Comparison of ENCODE assay signal across 1 cellular context in the genomic region with DNA sequence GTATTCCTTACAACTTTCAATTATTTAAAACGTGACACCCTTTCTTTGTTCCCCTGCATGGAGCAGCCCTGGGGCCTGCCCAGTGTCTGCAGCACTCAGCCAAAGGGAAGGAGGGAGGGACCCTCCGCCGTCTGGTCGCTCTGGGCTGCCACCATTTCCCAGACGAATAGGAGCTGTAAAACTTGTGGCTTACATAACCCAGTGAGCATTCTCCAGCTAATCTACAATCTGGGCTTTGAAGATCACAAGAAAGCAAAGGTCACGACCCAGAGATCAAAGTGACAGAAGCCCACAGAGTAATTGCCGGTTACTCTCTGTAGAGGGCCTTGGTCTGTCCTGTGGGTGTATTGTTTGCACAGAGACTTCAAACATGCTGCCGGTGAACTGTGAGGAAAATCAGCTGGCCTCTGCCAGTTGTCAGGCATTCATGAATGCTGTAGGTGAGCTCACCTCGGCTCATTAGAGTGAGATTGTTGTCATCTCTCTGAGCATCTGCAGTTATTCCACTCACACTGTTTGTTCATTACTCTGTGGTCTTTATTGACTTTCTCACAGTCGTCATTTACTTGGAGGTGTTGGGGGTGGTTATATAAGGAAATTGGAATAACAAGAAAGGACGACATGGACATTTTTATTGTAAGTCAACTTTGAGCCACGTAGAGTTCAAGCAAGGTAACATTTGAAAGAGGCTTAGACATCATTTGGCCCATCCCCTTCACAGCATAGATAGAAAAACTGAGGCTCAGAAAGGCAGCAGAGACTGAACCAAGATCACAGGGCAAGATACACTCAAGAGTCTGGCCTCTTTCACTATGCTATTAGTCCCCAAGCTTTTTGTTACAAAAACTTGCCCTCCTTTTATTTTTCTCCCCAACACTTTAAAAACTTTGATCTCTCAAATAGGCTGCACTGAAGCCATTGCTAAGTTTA.
A peak's percentile ranks its signal among the peaks of the same experiment; 100 is the strongest.
TF ChIP-seq lines count a peak whose summit lies in the region.

No MANE protein-coding gene starts in this region.

TF ChIP-seq in HepG2, 621 proteins besides CTCF, POLR2A, EP300 and RAD21 (continued from another document and continues in another):
- TF ChIP-seq, protein P1, sequence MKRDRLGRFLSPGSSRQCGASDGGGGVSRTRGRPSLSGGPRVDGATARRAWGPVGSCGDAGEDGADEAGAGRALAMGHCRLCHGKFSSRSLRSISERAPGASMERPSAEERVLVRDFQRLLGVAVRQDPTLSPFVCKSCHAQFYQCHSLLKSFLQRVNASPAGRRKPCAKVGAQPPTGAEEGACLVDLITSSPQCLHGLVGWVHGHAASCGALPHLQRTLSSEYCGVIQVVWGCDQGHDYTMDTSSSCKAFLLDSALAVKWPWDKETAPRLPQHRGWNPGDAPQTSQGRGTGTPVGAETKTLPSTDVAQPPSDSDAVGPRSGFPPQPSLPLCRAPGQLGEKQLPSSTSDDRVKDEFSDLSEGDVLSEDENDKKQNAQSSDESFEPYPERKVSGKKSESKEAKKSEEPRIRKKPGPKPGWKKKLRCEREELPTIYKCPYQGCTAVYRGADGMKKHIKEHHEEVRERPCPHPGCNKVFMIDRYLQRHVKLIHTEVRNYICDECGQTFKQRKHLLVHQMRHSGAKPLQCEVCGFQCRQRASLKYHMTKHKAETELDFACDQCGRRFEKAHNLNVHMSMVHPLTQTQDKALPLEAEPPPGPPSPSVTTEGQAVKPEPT (CRISPR knock-in tag; IDR thresholded peaks at IDR 0.05; ENCODE audit: low read depth): no peak
- TF ChIP-seq PRPF4 (IDR thresholded peaks at IDR 0.05; ENCODE audit: low read depth, low read length, poor library complexity, severe bottlenecking): no peak
- no peak for TF ChIP-seq HNRNPK (IDR thresholded peaks at IDR 0.05; ENCODE audit: low read depth, low read length, poor library complexity, severe bottlenecking)
- TF ChIP-seq ZNF557 (CRISPR knock-in tag; IDR thresholded peaks at IDR 0.05): peak; percentile 81; the same call in 1 of the 2 replicates
- TF ChIP-seq SP2 (CRISPR knock-in tag; IDR thresholded peaks at IDR 0.05): no peak
- TF ChIP-seq, protein P2, sequence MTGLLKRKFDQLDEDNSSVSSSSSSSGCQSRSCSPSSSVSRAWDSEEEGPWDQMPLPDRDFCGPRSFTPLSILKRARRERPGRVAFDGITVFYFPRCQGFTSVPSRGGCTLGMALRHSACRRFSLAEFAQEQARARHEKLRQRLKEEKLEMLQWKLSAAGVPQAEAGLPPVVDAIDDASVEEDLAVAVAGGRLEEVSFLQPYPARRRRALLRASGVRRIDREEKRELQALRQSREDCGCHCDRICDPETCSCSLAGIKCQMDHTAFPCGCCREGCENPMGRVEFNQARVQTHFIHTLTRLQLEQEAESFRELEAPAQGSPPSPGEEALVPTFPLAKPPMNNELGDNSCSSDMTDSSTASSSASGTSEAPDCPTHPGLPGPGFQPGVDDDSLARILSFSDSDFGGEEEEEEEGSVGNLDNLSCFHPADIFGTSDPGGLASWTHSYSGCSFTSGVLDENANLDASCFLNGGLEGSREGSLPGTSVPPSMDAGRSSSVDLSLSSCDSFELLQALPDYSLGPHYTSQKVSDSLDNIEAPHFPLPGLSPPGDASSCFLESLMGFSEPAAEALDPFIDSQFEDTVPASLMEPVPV (CRISPR knock-in tag; IDR thresholded peaks at IDR 0.05): peak; percentile 88
- TF ChIP-seq RFXANK (CRISPR knock-in tag; IDR thresholded peaks at IDR 0.05): no peak; the same call in 1 of the 2 replicates
- TF ChIP-seq ZNF343 (CRISPR knock-in tag; IDR thresholded peaks at IDR 0.05): no peak
- TF ChIP-seq, protein P3, sequence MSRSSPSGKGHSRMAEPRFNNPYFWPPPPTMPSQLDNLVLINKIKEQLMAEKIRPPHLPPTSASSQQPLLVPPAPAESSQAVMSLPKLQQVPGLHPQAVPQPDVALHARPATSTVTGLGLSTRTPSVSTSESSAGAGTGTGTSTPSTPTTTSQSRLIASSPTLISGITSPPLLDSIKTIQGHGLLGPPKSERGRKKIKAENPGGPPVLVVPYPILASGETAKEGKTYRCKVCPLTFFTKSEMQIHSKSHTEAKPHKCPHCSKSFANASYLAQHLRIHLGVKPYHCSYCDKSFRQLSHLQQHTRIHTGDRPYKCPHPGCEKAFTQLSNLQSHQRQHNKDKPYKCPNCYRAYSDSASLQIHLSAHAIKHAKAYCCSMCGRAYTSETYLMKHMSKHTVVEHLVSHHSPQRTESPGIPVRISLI (CRISPR knock-in tag; IDR thresholded peaks at IDR 0.05; ENCODE audit: borderline replicate concordance): peak; percentile 67; the same call in 1 of the 2 replicates
- TF ChIP-seq ZNF567 (CRISPR knock-in tag; IDR thresholded peaks at IDR 0.05; ENCODE audit: borderline replicate concordance): no peak
- TF ChIP-seq, protein P4, sequence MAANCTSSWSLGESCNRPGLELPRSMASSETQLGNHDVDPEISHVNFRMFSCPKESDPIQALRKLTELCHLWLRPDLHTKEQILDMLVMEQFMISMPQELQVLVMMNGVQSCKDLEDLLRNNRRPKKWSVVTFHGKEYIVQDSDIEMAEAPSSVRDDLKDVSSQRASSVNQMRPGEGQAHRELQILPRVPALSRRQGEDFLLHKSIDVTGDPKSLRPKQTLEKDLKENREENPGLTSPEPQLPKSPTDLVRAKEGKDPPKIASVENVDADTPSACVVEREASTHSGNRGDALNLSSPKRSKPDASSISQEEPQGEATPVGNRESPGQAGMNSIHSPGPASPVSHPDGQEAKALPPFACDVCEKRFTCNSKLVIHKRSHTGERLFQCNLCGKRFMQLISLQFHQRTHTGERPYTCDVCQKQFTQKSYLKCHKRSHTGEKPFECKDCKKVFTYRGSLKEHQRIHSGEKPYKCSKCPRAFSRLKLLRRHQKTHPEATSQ (CRISPR knock-in tag; IDR thresholded peaks at IDR 0.05; ENCODE audit: borderline replicate concordance): peak; percentile 96; the same call in 1 of the 2 replicates
- TF ChIP-seq TRIM24 (CRISPR knock-in tag; IDR thresholded peaks at IDR 0.05): no peak
- TF ChIP-seq KMT2B (CRISPR knock-in tag; IDR thresholded peaks at IDR 0.05): 0 out of 2 replicates have a peak, but pooled peaks have one; percentile 37
- TF ChIP-seq, protein P5, sequence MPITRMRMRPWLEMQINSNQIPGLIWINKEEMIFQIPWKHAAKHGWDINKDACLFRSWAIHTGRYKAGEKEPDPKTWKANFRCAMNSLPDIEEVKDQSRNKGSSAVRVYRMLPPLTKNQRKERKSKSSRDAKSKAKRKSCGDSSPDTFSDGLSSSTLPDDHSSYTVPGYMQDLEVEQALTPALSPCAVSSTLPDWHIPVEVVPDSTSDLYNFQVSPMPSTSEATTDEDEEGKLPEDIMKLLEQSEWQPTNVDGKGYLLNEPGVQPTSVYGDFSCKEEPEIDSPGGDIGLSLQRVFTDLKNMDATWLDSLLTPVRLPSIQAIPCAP (CRISPR knock-in tag; IDR thresholded peaks at IDR 0.05; ENCODE audit: low read depth): 0 out of 2 replicates have a peak, but pooled peaks have one; percentile 78
- TF ChIP-seq ZNF605 (CRISPR knock-in tag; IDR thresholded peaks at IDR 0.05): peak; percentile 84
- peak; percentile 99 for TF ChIP-seq PHF21A (CRISPR knock-in tag; IDR thresholded peaks at IDR 0.05)
- no peak; the same call in 1 of the 2 replicates for TF ChIP-seq NFYB (CRISPR knock-in tag; IDR thresholded peaks at IDR 0.05)
- TF ChIP-seq, protein P6, sequence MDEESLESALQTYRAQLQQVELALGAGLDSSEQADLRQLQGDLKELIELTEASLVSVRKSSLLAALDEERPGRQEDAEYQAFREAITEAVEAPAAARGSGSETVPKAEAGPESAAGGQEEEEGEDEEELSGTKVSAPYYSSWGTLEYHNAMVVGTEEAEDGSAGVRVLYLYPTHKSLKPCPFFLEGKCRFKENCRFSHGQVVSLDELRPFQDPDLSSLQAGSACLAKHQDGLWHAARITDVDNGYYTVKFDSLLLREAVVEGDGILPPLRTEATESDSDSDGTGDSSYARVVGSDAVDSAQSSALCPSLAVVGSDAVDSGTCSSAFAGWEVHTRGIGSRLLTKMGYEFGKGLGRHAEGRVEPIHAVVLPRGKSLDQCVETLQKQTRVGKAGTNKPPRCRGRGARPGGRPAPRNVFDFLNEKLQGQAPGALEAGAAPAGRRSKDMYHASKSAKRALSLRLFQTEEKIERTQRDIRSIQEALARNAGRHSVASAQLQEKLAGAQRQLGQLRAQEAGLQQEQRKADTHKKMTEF (CRISPR knock-in tag; IDR thresholded peaks at IDR 0.05): peak; percentile 99
- TF ChIP-seq, protein P7, sequence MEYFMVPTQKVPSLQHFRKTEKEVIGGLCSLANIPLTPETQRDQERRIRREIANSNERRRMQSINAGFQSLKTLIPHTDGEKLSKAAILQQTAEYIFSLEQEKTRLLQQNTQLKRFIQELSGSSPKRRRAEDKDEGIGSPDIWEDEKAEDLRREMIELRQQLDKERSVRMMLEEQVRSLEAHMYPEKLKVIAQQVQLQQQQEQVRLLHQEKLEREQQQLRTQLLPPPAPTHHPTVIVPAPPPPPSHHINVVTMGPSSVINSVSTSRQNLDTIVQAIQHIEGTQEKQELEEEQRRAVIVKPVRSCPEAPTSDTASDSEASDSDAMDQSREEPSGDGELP (IDR thresholded peaks at IDR 0.05; ENCODE audit: borderline replicate concordance, low read depth): peak; percentile 100
- TF ChIP-seq SP1 (IDR thresholded peaks at IDR 0.05): no peak
- TF ChIP-seq SP1 (CRISPR knock-in tag; IDR thresholded peaks at IDR 0.05): 0 out of 2 replicates have a peak, but pooled peaks have one; percentile 20
- no peak for TF ChIP-seq PAX8 (CRISPR knock-in tag; IDR thresholded peaks at IDR 0.05; ENCODE audit: borderline replicate concordance)
- TF ChIP-seq U2AF1 (optimal IDR thresholded peaks at IDR 0.05; ENCODE audit: low read depth, low read length): no peak
- TF ChIP-seq ZNF382 (CRISPR knock-in tag; IDR thresholded peaks at IDR 0.05; ENCODE audit: borderline replicate concordance): no peak
- TF ChIP-seq, protein P8, sequence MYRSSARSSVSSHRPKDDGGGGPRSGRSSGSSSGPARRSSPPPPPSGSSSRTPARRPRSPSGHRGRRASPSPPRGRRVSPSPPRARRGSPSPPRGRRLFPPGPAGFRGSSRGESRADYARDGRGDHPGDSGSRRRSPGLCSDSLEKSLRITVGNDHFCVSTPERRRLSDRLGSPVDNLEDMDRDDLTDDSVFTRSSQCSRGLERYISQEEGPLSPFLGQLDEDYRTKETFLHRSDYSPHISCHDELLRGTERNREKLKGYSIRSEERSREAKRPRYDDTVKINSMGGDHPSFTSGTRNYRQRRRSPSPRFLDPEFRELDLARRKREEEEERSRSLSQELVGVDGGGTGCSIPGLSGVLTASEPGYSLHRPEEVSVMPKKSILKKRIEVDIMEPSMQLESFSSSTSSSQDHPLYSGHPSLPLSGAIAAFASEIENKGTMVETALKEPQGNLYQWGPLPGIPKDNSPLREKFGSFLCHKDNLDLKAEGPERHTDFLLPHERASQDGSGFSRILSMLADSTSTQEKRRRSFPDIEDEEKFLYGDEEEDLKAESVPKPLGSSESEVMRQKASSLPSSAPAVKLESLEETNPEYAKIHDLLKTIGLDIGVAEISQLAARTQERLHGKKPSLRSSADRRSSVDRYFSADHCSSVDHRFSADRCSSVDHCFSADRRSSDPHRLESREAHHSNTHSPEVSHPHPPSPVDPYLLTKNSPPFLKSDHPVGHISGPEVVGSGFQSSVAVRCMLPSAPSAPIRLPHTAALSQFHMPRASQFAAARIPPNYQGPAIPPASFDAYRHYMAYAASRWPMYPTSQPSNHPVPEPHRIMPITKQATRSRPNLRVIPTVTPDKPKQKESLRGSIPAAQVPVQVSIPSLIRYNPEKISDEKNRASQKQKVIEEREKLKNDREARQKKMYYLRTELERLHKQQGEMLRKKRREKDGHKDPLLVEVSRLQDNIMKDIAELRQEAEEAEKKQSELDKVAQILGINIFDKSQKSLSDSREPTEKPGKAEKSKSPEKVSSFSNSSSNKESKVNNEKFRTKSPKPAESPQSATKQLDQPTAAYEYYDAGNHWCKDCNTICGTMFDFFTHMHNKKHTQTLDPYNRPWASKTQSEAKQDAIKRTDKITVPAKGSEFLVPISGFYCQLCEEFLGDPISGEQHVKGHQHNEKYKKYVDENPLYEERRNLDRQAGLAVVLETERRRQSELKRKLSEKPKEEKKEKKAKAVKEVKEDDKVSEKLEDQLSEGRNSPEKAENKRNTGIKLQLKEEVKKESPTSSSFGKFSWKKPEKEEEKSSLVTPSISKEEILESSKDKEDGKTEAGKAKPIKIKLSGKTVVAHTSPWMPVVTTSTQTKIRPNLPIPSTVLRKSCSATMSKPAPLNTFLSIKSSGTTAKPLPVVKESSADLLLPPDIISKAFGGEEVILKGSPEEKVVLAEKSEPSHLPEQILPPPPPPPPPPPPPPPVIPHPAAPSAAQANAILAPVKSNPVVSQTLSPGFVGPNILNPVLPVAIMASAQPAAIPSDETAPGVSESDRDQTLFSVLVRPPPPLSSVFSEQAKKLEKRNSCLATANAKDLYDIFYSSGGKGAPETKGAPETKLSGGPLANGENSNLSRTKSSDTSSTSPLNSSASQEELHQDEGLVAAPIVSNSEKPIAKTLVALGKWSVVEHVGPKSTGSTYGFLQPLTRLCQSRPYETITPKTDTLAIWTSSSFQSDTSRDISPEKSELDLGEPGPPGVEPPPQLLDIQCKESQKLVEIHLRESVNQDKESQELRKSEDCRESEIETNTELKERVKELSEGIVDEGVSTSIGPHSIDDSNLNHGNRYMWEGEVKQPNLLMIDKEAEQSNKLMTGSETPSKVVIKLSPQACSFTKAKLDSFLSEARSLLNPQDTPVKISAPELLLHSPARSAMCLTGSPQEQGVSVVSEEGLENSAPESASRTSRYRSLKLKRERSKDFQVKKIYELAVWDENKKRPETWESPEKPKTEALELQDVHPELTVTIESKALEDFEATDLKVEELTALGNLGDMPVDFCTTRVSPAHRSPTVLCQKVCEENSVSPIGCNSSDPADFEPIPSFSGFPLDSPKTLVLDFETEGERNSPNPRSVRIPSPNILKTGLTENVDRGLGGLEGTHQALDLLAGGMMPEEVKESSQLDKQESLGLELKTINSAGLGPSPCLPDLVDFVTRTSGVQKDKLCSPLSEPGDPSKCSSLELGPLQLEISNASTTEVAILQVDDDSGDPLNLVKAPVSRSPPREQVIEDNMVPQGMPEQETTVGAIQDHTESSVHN (CRISPR knock-in tag; IDR thresholded peaks at IDR 0.05): no peak; the same call in 1 of the 2 replicates
- TF ChIP-seq ZNF746 (CRISPR knock-in tag; IDR thresholded peaks at IDR 0.05): peak; percentile 94
- TF ChIP-seq SYNCRIP (IDR thresholded peaks at IDR 0.05; ENCODE audit: insufficient read depth, low read depth, low read length): no peak
- TF ChIP-seq, protein P9, sequence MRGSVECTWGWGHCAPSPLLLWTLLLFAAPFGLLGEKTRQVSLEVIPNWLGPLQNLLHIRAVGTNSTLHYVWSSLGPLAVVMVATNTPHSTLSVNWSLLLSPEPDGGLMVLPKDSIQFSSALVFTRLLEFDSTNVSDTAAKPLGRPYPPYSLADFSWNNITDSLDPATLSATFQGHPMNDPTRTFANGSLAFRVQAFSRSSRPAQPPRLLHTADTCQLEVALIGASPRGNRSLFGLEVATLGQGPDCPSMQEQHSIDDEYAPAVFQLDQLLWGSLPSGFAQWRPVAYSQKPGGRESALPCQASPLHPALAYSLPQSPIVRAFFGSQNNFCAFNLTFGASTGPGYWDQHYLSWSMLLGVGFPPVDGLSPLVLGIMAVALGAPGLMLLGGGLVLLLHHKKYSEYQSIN (CRISPR knock-in tag; IDR thresholded peaks at IDR 0.05; ENCODE audit: borderline replicate concordance): no peak
- TF ChIP-seq ZNF253 (CRISPR knock-in tag; IDR thresholded peaks at IDR 0.05; ENCODE audit: borderline replicate concordance): no peak
- TF ChIP-seq ZNF230 (CRISPR knock-in tag; IDR thresholded peaks at IDR 0.05): no peak
- TF ChIP-seq DPF2 (CRISPR knock-in tag; IDR thresholded peaks at IDR 0.05; ENCODE audit: borderline replicate concordance, low read depth): peak; percentile 93
